In genomic region chr10:68076081-68076480, GRCh38 we compare ENCODE assay signal across 3 cellular contexts. TPM values are rescaled to one million over a fixed set of nuclear protein-coding genes. Genes with fewer than 3 reads are reported as not detected.
"Had no signal": no experiment of that assay in that cellular context is flagged by ENCODE, and none has a peak within 500 bp of the region (broad histone marks: within the 10 kb centered on the region; RNA-seq: fewer than 3 reads in every experiment).

No MANE protein-coding gene starts in this region.

RNA-seq across cellular contexts. Expression of gene MYPN, which starts 33.2 kb away (rescaled TPM):
- total RNA-seq: activated CD8-positive, alpha-beta T cell treated with anti-CD3 and anti-CD28 coated beads for 36 hours; activated T-cell treated with anti-CD3 and anti-CD28 coated beads, Interleukin-2, amount 50 U/mL, for 72 hours; bronchial epithelial cell had no signal
